ENCODE assay signal across 8 cellular contexts in the genomic region with DNA sequence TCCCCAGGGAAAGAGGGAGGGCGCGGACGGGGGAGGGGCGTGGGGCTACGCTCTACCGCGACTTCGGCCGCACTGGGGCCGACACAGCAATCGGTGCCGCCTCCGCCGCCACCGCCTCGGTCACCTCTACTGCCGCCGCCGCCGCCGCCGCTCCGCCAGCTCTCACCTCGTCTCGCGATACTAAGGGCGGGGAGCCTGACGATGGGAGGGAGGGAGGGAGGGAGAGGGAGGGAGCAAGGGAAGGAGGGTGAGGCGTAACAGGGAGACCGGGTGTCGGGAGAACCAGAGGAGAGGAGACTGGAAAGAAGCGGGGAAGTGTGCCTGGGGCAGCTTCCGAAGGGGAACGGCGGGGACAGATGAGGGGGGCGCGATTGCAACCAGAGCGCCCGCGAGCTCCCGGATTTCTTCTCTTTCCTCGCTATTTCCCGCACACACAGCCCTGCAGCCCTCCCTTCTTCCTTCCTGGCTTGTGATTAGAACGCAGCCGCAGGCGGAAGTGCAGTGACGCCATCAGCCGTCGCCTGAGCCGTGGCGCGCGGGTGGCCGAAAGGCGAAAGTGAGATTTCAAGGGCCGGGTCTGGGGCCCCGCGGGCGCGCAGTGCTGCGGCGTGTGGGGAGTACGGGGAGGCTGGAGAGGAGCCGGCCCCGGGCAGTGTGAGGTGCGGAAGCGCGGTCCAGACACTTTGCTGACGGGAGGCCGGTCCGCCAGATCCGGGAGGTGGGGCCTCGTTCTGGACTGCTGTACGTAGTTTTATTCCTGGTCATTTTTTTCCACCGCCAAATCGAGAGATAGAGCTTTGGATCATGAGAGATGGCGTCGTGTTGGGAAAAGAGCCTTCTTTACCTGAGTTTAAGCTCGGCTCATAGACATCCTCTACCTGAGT. TPM values are rescaled to one million over a fixed set of nuclear protein-coding genes. Genes with fewer than 3 reads are reported as not detected.
DNase-seq lines count a peak whose midpoint lies in the region; TF ChIP-seq lines count a peak whose summit lies in the region.

A gene with protein sequence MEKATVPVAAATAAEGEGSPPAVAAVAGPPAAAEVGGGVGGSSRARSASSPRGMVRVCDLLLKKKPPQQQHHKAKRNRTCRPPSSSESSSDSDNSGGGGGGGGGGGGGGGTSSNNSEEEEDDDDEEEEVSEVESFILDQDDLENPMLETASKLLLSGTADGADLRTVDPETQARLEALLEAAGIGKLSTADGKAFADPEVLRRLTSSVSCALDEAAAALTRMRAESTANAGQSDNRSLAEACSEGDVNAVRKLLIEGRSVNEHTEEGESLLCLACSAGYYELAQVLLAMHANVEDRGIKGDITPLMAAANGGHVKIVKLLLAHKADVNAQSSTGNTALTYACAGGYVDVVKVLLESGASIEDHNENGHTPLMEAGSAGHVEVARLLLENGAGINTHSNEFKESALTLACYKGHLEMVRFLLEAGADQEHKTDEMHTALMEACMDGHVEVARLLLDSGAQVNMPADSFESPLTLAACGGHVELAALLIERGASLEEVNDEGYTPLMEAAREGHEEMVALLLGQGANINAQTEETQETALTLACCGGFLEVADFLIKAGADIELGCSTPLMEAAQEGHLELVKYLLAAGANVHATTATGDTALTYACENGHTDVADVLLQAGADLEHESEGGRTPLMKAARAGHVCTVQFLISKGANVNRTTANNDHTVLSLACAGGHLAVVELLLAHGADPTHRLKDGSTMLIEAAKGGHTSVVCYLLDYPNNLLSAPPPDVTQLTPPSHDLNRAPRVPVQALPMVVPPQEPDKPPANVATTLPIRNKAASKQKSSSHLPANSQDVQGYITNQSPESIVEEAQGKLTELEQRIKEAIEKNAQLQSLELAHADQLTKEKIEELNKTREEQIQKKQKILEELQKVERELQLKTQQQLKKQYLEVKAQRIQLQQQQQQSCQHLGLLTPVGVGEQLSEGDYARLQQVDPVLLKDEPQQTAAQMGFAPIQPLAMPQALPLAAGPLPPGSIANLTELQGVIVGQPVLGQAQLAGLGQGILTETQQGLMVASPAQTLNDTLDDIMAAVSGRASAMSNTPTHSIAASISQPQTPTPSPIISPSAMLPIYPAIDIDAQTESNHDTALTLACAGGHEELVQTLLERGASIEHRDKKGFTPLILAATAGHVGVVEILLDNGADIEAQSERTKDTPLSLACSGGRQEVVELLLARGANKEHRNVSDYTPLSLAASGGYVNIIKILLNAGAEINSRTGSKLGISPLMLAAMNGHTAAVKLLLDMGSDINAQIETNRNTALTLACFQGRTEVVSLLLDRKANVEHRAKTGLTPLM (N-terminal part only) (minus strand): TSS at position 131 of the 884 bp plus-strand sequence. CDS start 130 bp downstream, at position 1.

- peaks cover 15% of the 10 kb centered on the region for H4K20me1 ChIP-seq in neural cell (ENCODE audit: insufficient read depth)

- no peaks in the 10 kb centered on the region for H3K9me2 ChIP-seq in neural cell (ENCODE audit: insufficient read depth, low read length)

- H3K4me1 ChIP-seq in ES-I3 (ENCODE audit: insufficient read depth, low read length): no peaks in the 10 kb centered on the region
- peaks cover 26 to 67% (median 45%) of the 10 kb centered on the region in 4 donors for H3K4me1 ChIP-seq in stomach

- peak within 1 kb of the TSS; percentile 57 for H3K9ac ChIP-seq in ES-I3 (ENCODE audit: low read depth, low read length)
- H3K9ac ChIP-seq in neural cell (ENCODE audit: low read length): peak within 1 kb of the TSS; percentile 95

- peak within 1 kb of the TSS; percentile 98 for H3K4me2 ChIP-seq in neural cell (ENCODE audit: low read length)

- no peaks in the 10 kb centered on the region for H3K27me3 ChIP-seq in H7 (ENCODE audit: control insufficient read depth, insufficient read depth, low read length)
- H3K27me3 ChIP-seq in neural cell (ENCODE audit: insufficient read depth, low read depth, low read length): no peaks in the 10 kb centered on the region
- H3K27me3 ChIP-seq in stomach: no peaks in the 10 kb centered on the region

- peaks cover 52% of the 10 kb centered on the region for H3K79me2 ChIP-seq in neural cell (replicated peaks; ENCODE audit: insufficient read depth, low read length)

- H3K4me3 ChIP-seq in H7 (ENCODE audit: insufficient read depth, low read depth, low read length): peak within 1 kb of the TSS; percentile 98
- H3K4me3 ChIP-seq in neural cell (ENCODE audit: low read length): peak within 1 kb of the TSS; percentile 83
- peak within 1 kb of the TSS; percentile 68 to 91 (median 88) for H3K4me3 ChIP-seq in stomach

- TF ChIP-seq RAD21 in neural cell (conservative IDR thresholded peaks at IDR 0.05): no peak

- intact Hi-C loops in stomach (cut with DNase I; ENCODE audit: low total_unique reads): no loop called here

- TF ChIP-seq EP300 in neural cell (conservative IDR thresholded peaks at IDR 0.05; ENCODE audit: poor library complexity, severe bottlenecking) (peak; percentile 21), stomach (IDR thresholded peaks at IDR 0.05) (no peak)

- H3K9me3 ChIP-seq in ES-I3 (ENCODE audit: control insufficient read depth, insufficient read depth, low read length): no peaks in the 10 kb centered on the region
- H3K9me3 ChIP-seq in neural cell (ENCODE audit: low read length): no peaks in the 10 kb centered on the region
- H3K9me3 ChIP-seq in stomach: no peaks in the 10 kb centered on the region

- TF ChIP-seq CTCF in neural cell (IDR thresholded peaks at IDR 0.05; ENCODE audit: poor library complexity, severe bottlenecking) (peak; percentile 48), stomach (IDR thresholded peaks at IDR 0.05) (peak in 3 of 7 experiments; percentile 25 to 35 (median 33))

- peaks cover 6% of the 10 kb centered on the region for H3F3A ChIP-seq in neural cell (ENCODE audit: insufficient read depth, low read length, poor library complexity, severe bottlenecking)

- H3K36me3 ChIP-seq in ES-I3 (ENCODE audit: insufficient read depth, low read length): no peaks in the 10 kb centered on the region
- no peaks in the 10 kb centered on the region; the same call in 1 of the 2 replicates for H3K36me3 ChIP-seq in H7 (replicated peaks; ENCODE audit: control insufficient read depth, insufficient read depth, low read length)
- no peaks in the 10 kb centered on the region for H3K36me3 ChIP-seq in neural cell (ENCODE audit: insufficient read depth, low read length)
- no peaks in the 10 kb centered on the region for H3K36me3 ChIP-seq in stomach

- WGBS in stomach, 5 donors: 0 to 1% (median 1%) methylated on average over 66 to 79 of the region's 79 CpGs

- peak within 1 kb of the TSS; percentile 92 for H2AFZ ChIP-seq in neural cell (ENCODE audit: low read depth, low read length)

- TF ChIP-seq POLR2A in stomach (IDR thresholded peaks at IDR 0.05): peak in 2 of 4 donors; percentile 45 to 46

- H3K27ac ChIP-seq in neural cell (ENCODE audit: low read length): peak within 1 kb of the TSS; percentile 99
- peak within 1 kb of the TSS; percentile 97 to 99 (median 99) for H3K27ac ChIP-seq in stomach

- DNase-seq in H7 (peak; percentile 91), M059J (ENCODE audit: low read depth) (peak; percentile 88), SHP77 (lab: John Stamatoyannopoulos, UW) (peak; percentile 81 to 89), fibroblast of the conjunctiva (ENCODE audit: low read depth) (peak; percentile 82), stomach (peak; percentile 94)
- peak; percentile 96 for DNase-seq in activated effector memory CD4-positive, alpha-beta T cell treated with anti-CD3 and anti-CD28 coated beads, Interleukin-2, amount 50 U/mL, for 16 hours

TF ChIP-seq in neural cell, 6 proteins besides CTCF, POLR2A, EP300 and RAD21:
- TF ChIP-seq MXI1 (conservative IDR thresholded peaks at IDR 0.05; ENCODE audit: poor library complexity, severe bottlenecking) (peak; percentile 91), TAF1 (IDR thresholded peaks at IDR 0.05; ENCODE audit: low read depth) (peak; percentile 85), POLR2AphosphoS5 (IDR thresholded peaks at IDR 0.05) (peak; percentile 82), SMC3 (conservative IDR thresholded peaks at IDR 0.05; ENCODE audit: poor library complexity) (no peak)
- TF ChIP-seq, protein P1, sequence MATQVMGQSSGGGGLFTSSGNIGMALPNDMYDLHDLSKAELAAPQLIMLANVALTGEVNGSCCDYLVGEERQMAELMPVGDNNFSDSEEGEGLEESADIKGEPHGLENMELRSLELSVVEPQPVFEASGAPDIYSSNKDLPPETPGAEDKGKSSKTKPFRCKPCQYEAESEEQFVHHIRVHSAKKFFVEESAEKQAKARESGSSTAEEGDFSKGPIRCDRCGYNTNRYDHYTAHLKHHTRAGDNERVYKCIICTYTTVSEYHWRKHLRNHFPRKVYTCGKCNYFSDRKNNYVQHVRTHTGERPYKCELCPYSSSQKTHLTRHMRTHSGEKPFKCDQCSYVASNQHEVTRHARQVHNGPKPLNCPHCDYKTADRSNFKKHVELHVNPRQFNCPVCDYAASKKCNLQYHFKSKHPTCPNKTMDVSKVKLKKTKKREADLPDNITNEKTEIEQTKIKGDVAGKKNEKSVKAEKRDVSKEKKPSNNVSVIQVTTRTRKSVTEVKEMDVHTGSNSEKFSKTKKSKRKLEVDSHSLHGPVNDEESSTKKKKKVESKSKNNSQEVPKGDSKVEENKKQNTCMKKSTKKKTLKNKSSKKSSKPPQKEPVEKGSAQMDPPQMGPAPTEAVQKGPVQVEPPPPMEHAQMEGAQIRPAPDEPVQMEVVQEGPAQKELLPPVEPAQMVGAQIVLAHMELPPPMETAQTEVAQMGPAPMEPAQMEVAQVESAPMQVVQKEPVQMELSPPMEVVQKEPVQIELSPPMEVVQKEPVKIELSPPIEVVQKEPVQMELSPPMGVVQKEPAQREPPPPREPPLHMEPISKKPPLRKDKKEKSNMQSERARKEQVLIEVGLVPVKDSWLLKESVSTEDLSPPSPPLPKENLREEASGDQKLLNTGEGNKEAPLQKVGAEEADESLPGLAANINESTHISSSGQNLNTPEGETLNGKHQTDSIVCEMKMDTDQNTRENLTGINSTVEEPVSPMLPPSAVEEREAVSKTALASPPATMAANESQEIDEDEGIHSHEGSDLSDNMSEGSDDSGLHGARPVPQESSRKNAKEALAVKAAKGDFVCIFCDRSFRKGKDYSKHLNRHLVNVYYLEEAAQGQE (IDR thresholded peaks at IDR 0.05; ENCODE audit: borderline replicate concordance): peak; percentile 83

RNA-seq across cellular contexts. Expression of the gene that starts here (rescaled TPM):
- total RNA-seq in H7 (2014; rRNA removed; shearing (Covaris generic)): 40.5 and 41.3 TPM in 2 replicates
- total RNA-seq in M059J (2014; rRNA removed; shearing (Covaris generic)): 27.8 and 32.8 TPM in 2 replicates
- polyA plus RNA-seq in neural cell (30.4 and 33.0 TPM in 2 replicates), stomach (10 to 100 TPM in 1 of 3 donors, 1 to 10 TPM in 2; 6.9 to 31.8 (median 9.3) TPM)
- polyA minus RNA-seq in neural cell: 126 and 145 TPM in 2 replicates
- total RNA-seq in stomach: 100 to 1,000 TPM in 1 of 5 donors, 10 to 100 TPM in 4; 47.3 to 128 (median 69.9) TPM

Comparison
In these comparisons a context has a peak if more than half of its experiments do, and no peak if none do; other contexts are left out.
1. Peak in every context shown above with its lines: DNase-seq, H3K4me3 ChIP-seq and H3K27ac ChIP-seq.